Comparison of ENCODE assay signal across 17 cellular contexts in the genomic region with DNA sequence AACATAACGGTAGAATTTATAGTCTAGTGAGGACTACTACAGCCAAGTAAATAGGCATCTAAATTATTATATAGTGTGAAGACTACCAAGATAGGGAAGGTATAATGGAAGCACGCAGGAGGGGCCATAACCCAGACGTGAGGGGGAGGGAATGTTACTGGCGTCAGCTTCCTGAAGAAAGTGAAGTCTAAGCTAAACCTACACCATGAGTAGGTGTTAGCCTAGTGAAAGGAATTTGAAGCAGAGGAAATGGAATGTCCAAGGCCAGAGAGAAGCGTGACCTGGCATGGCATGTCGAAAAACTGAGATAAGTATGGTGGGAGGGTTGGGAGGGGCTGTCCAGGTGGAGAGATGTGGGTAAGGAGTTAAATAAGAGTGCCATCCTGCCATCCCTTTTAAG.
DNase-seq lines count a peak whose midpoint lies in the region; ATAC-seq and TF ChIP-seq lines count a peak whose summit lies in the region.
"Had no signal": no experiment of that assay in that cellular context is flagged by ENCODE, and none has a peak within 500 bp of the region (broad histone marks: within the 10 kb centered on the region; RNA-seq: fewer than 3 reads in every experiment).

No MANE protein-coding gene starts in this region.

- H3K9me3 Mint-ChIP-seq in WTC11 = peaks cover 5% of the 10 kb centered on the region; the same call in 1 of the 2 replicates
- no peaks in the 10 kb centered on the region for H3K9me3 Mint-ChIP-seq in nephron progenitor cell
- no peaks in the 10 kb centered on the region for H3K9me3 Mint-ChIP-seq in endothelial cell (ENCODE audit: unreplicated experiment)
- H3K9me3 Mint-ChIP-seq: CD8-positive, alpha-beta T cell had no signal

- ATAC-seq in WTC11 = peak; percentile 41; the same call in 1 of the 2 replicates
- no peak for ATAC-seq in omental fat pad (ENCODE audit: low FRiP score)
- ATAC-seq in GM18909 (IDR thresholded peaks at IDR 0.05; ENCODE audit: poor library complexity, unreplicated experiment) = no peak
- ATAC-seq: CD8-positive, alpha-beta T cell; GM23338 had no signal

- H3K27me3 Mint-ChIP-seq in WTC11 (ENCODE audit: low read depth) = no peaks in the 10 kb centered on the region
- peaks cover 6% of the 10 kb centered on the region for H3K27me3 Mint-ChIP-seq in nephron progenitor cell (ENCODE audit: low read depth, poor library complexity)
- H3K27me3 Mint-ChIP-seq in endothelial cell (ENCODE audit: unreplicated experiment) = no peaks in the 10 kb centered on the region
- H3K27me3 Mint-ChIP-seq: B cell had no signal

- no peaks in the 10 kb centered on the region for H3K4me1 Mint-ChIP-seq in WTC11
- peaks cover 18% of the 10 kb centered on the region for H3K4me1 Mint-ChIP-seq in nephron progenitor cell
- H3K4me1 Mint-ChIP-seq in endothelial cell (ENCODE audit: unreplicated experiment) = no peaks in the 10 kb centered on the region
- H3K4me1 Mint-ChIP-seq: B cell, GM23338 had no signal

- H3K4me3 Mint-ChIP-seq in WTC11 = no peak overlapping the region
- no peak overlapping the region for H3K4me3 Mint-ChIP-seq in nephron progenitor cell
- H3K4me3 Mint-ChIP-seq in endothelial cell (ENCODE audit: unreplicated experiment) = no peak overlapping the region
- H3K4me3 Mint-ChIP-seq: B cell; CD8-positive, alpha-beta T cell; GM23338 had no signal

- no peak overlapping the region for H3K27ac Mint-ChIP-seq in WTC11
- peak overlapping the region; percentile 44 for H3K27ac Mint-ChIP-seq in nephron progenitor cell
- no peak overlapping the region for H3K27ac Mint-ChIP-seq in endothelial cell (ENCODE audit: unreplicated experiment)
- H3K27ac Mint-ChIP-seq: B cell; CD8-positive, alpha-beta T cell; GM23338 had no signal

- H3K36me3 Mint-ChIP-seq in WTC11 = 0 out of 2 replicates have a peak, but pooled peaks cover 3% of the 10 kb centered on the region
- no peaks in the 10 kb centered on the region for H3K36me3 Mint-ChIP-seq in nephron progenitor cell (ENCODE audit: low read depth)
- no peaks in the 10 kb centered on the region for H3K36me3 Mint-ChIP-seq in endothelial cell (ENCODE audit: low read depth, unreplicated experiment)
- H3K36me3 Mint-ChIP-seq: CD8-positive, alpha-beta T cell had no signal

- no peak for TF ChIP-seq CTCF in WTC11 (IDR thresholded peaks at IDR 0.05)
- no peak for TF ChIP-seq CTCF in nephron progenitor cell (IDR thresholded peaks at IDR 0.05)
- TF ChIP-seq CTCF in endothelial cell (IDR thresholded peaks at IDR 0.05; ENCODE audit: unreplicated experiment) = no peak
- no peak for TF ChIP-seq CTCF in omental fat pad (IDR thresholded peaks at IDR 0.05)

- peak; percentile 91 for DNase-seq in NCI-H226
- no peak for DNase-seq in WTC11 (ENCODE audit: low spot score)
- DNase-seq in kidney tubule cell (ENCODE audit: low spot score) = peak; percentile 34
- DNase-seq in nephron progenitor cell = no peak
- no peak for DNase-seq in endothelial cell (ENCODE audit: low spot score)
- DNase-seq in omental fat pad (ENCODE audit: low spot score) = no peak
- DNase-seq in NCI-H1436 (lab: John Stamatoyannopoulos, UW) = no peak
- DNase-seq: CD8-positive, alpha-beta T cell; COR-L47; DMS 273 treated with DMSO at 0.1 percent for 48 hours; DMS53; DND-41; HCEC 1CT; IMR-90 had no signal

- CTCF ChIA-PET in WTC11 (lab: Charles Lee) = no interaction called here

- POLR2A ChIA-PET in WTC11 (lab: Charles Lee) = interaction anchor here (0.6 kb wide), 1 partner anchor 159 kb away, joined by 3 read pairs; no protein-coding TSS in a partner anchor

TF ChIP-seq in WTC11, 78 proteins besides CTCF, POLR2A, EP300 and RAD21:
- TF ChIP-seq JUN (CRISPR knock-in tag; IDR thresholded peaks at IDR 0.05) = no peak

Comparison
In these comparisons a context has a peak if more than half of its experiments do, and no peak if none do; other contexts are left out.
1. DNase-seq: peak in NCI-H226 (single experiment) and kidney tubule cell (single experiment); none in WTC11 (single experiment), nephron progenitor cell (single experiment), endothelial cell (single experiment), omental fat pad (single experiment) and NCI-H1436 (single experiment).